8 cellular contexts compared by ENCODE assay signal in genomic region chr3:30578479-30578878, GRCh38. TPM values are rescaled to one million over a fixed set of nuclear protein-coding genes. Genes with fewer than 3 reads are reported as not detected.
DNase-seq lines count a peak whose midpoint lies in the region; ATAC-seq and TF ChIP-seq lines count a peak whose summit lies in the region.

No MANE protein-coding gene starts in this region.

- no peak overlapping the region for H3K4me3 Mint-ChIP-seq in naive thymus-derived CD8-positive, alpha-beta T cell

- H3K4me1 Mint-ChIP-seq in naive thymus-derived CD8-positive, alpha-beta T cell = peaks cover 4 to 21% (median 9%) of the 10 kb centered on the region in 4 donors

- DNase-seq in NB4 (ENCODE audit: low read depth) (peak; percentile 83), foreskin fibroblast (peak; percentile 93 to 95), skeletal muscle cell (ENCODE audit: low read depth) (peak; percentile 87), germinal center (ENCODE audit: low spot score) (no peak), coronary artery (ENCODE audit: low spot score) (no peak)
- DNase-seq in activated CD8-positive, alpha-beta memory T cell treated with anti-CD3 and anti-CD28 coated beads for 24 hours = no peak
- DNase-seq in naive thymus-derived CD8-positive, alpha-beta T cell = no peak

- no peaks in the 10 kb centered on the region for H3K27me3 Mint-ChIP-seq in naive thymus-derived CD8-positive, alpha-beta T cell

- POLR2A ChIA-PET in naive thymus-derived CD8-positive, alpha-beta T cell (lab: Charles Lee) = no interaction called here

- no peak for TF ChIP-seq CTCF in NB4 (IDR thresholded peaks at IDR 0.05; ENCODE audit: low read depth, low read length)
- TF ChIP-seq CTCF in foreskin fibroblast (IDR thresholded peaks at IDR 0.05; ENCODE audit: low read depth, low read length) = no peak
- no peak for TF ChIP-seq CTCF in coronary artery (IDR thresholded peaks at IDR 0.05)

- no peak overlapping the region for H3K27ac ChIP-seq in coronary artery

- no peaks in the 10 kb centered on the region for H3K36me3 Mint-ChIP-seq in naive thymus-derived CD8-positive, alpha-beta T cell

- peak; percentile 58 for ATAC-seq in GM19023 (IDR thresholded peaks at IDR 0.05; ENCODE audit: unreplicated experiment)
- ATAC-seq in naive thymus-derived CD8-positive, alpha-beta T cell = no peak

- peaks cover 0 to 4% (median 0%) of the 10 kb centered on the region in 9 donors for H3K9me3 Mint-ChIP-seq in naive thymus-derived CD8-positive, alpha-beta T cell

- H3K4me3 ChIP-seq in NB4 (ENCODE audit: low read depth, low read length) = no peak overlapping the region
- H3K4me3 ChIP-seq in foreskin fibroblast (ENCODE audit: low read depth in 1 of 2, low read length in 2 of 2) = no peak overlapping the region
- H3K4me3 ChIP-seq in skeletal muscle cell (ENCODE audit: low read depth, low read length) = no peak overlapping the region
- H3K4me3 ChIP-seq in coronary artery = no peak overlapping the region

- H3K27ac Mint-ChIP-seq in naive thymus-derived CD8-positive, alpha-beta T cell = peak overlapping the region in 2 of 10 donors; percentile 7 to 33

- no peak for TF ChIP-seq POLR2A in NB4 (IDR thresholded peaks at IDR 0.05; ENCODE audit: extremely low read depth, insufficient read length)

RNA-seq across cellular contexts. Expression of gene TGFBR2, which starts 27.9 kb away (rescaled TPM):
- total RNA-seq in naive thymus-derived CD8-positive, alpha-beta T cell = 100 to 1,000 TPM; 260 to 268 TPM
- 100 to 1,000 TPM; 128 to 226 (median 131) TPM for polyA plus RNA-seq in naive thymus-derived CD8-positive, alpha-beta T cell

Comparison
In these comparisons a context has a peak if more than half of its experiments do, and no peak if none do; other contexts are left out.
1. DNase-seq: peak in NB4 (single experiment), foreskin fibroblast (2 of 2) and skeletal muscle cell (single experiment); none in activated CD8-positive, alpha-beta memory T cell treated with anti-CD3 and anti-CD28 coated beads for 24 hours (single experiment), germinal center (single experiment), naive thymus-derived CD8-positive, alpha-beta T cell (0 of 10) and coronary artery (single experiment).